ENCODE assay signal across 26 cellular contexts in the genomic region with DNA sequence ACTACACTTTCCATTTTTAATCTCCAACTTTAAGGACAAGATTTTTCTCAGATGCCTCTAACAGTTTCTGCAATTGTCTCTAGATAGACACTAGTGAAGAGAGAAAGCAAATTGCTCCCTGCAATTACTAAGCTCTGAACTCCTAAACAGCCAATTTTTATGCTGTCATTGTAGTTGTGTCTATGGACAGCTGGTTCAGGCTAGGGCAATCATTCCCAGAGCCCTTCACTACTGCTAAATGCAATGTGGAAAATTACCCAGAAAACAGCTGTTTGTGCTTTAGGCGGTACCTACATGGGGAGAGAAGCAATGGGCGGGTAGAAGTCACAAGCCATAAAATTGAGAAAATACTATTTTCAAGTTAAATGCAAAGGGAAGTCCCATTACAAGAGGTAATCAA.
"Had no signal": no experiment of that assay in that cellular context is flagged by ENCODE, and none has a peak within 500 bp of the region (broad histone marks: within the 10 kb centered on the region; RNA-seq: fewer than 3 reads in every experiment).

No MANE protein-coding gene starts in this region.

- H3K27ac ChIP-seq: left lung, lower lobe of right lung, pancreas, prostate gland, spleen, suprapubic skin, thoracic aorta, tibial artery, upper lobe of right lung had no signal

- H3K36me3 ChIP-seq: left lung, lower lobe of right lung, pancreas, prostate gland, spleen, suprapubic skin, thoracic aorta, tibial artery, upper lobe of right lung had no signal

- H3K27me3 ChIP-seq: left lung, pancreas, tibial artery, upper lobe of right lung had no signal

- H3K4me3 ChIP-seq: left lung, lower lobe of right lung, pancreas, prostate gland, spleen, suprapubic skin, thoracic aorta, tibial artery, upper lobe of right lung had no signal

- H3K9me3 ChIP-seq: left lung, lower lobe of right lung, pancreas, prostate gland, spleen, suprapubic skin, thoracic aorta, tibial artery, upper lobe of right lung had no signal

- H3K4me1 ChIP-seq: left lung, lower lobe of right lung, prostate gland, spleen, suprapubic skin, upper lobe of right lung had no signal

- DNase-seq: hypothalamus; immature natural killer cell; kidney; left colon; left lung; lower lobe of right lung; mammary epithelial cell; mesenchymal stem cell; naive B cell; natural killer cell; nephron progenitor cell; nucleus accumbens; pancreas; posterior cingulate gyrus; retina; right cardiac atrium; small intestine; spleen; stimulated activated CD4-positive, alpha-beta T cell treated with anti-CD3 and anti-CD28 coated beads, Interleukin-4, amount 100 ng/mL, for 24 hours; stimulated activated naive CD4-positive, alpha-beta T cell; tibial artery; trophoblast cell; upper lobe of right lung had no signal
